Comparison of ENCODE assay signal across 9 cellular contexts in genomic region chr11:63537293-63538101, GRCh38. TPM values are rescaled to one million over a fixed set of nuclear protein-coding genes. Genes with fewer than 3 reads are reported as not detected.
DNase-seq lines count a peak whose midpoint lies in the region; ATAC-seq, FAIRE-seq and TF ChIP-seq lines count a peak whose summit lies in the region.
"Had no signal": no experiment of that assay in that cellular context is flagged by ENCODE, and none has a peak within 500 bp of the region (broad histone marks: within the 10 kb centered on the region; RNA-seq: fewer than 3 reads in every experiment).

No MANE protein-coding gene starts in this region.

- H3K9me3 ChIP-seq in CD4-positive, alpha-beta T cell (ENCODE audit: control insufficient read depth, low read length) = no peaks in the 10 kb centered on the region
- H3K9me3 ChIP-seq in breast epithelium (no peaks in the 10 kb centered on the region), HepG2 (ENCODE audit: low read length) (no peaks in the 10 kb centered on the region), stomach smooth muscle (ENCODE audit: control insufficient read depth in 2 of 2, low read length in 2 of 2) (no peaks in the 10 kb centered on the region)

- no peaks in the 10 kb centered on the region for H3K27me3 ChIP-seq in CD4-positive, alpha-beta T cell (ENCODE audit: control insufficient read depth, insufficient read depth, low read length)
- H3K27me3 ChIP-seq in breast epithelium (no peaks in the 10 kb centered on the region), HepG2 (ENCODE audit: control insufficient read depth in 1 of 2, insufficient read depth in 2 of 2, low read length in 2 of 2) (peaks cover 0 to 17% of the 10 kb centered on the region in 2 experiments; a peak in 2 of 5 replicates), stomach smooth muscle (ENCODE audit: control insufficient read depth in 1 of 2, insufficient read depth in 2 of 2, low read length in 2 of 2) (no peaks in the 10 kb centered on the region)

- H3K27ac Mint-ChIP-seq in CD4-positive, alpha-beta T cell = peak overlapping the region; percentile 98

- no peak for TF ChIP-seq CTCF in CD4-positive, alpha-beta T cell (IDR thresholded peaks at IDR 0.05)
- no peak for TF ChIP-seq CTCF in breast epithelium (IDR thresholded peaks at IDR 0.05)
- peak; percentile 23 for TF ChIP-seq CTCF in HepG2 (CRISPR knock-in tag; IDR thresholded peaks at IDR 0.05)

- intact Hi-C loops in CD4-positive, alpha-beta T cell (cut with DNase I, micrococcal nuclease) = loop anchor here in 1 of 2 experiments (1.0 to 10.0 kb wide), 2 partner anchors 16 to 97 kb away; no protein-coding TSS in a partner anchor
- intact Hi-C loops in breast epithelium (cut with DNase I; ENCODE audit: low total_unique reads) = loop anchor here (1.0 kb wide), 1 partner anchor 45 kb away; no protein-coding TSS in a partner anchor
- intact Hi-C loops in HepG2 (cut with micrococcal nuclease; ENCODE audit: unreplicated experiment) = no loop called here

- H3K4me1 Mint-ChIP-seq in CD4-positive, alpha-beta T cell (ENCODE audit: low read depth) = peaks cover 90% of the 10 kb centered on the region

- TF ChIP-seq POLR2A in breast epithelium (IDR thresholded peaks at IDR 0.05) = no peak
- no peak for TF ChIP-seq POLR2A in HepG2 (IDR thresholded peaks at IDR 0.05; ENCODE audit: insufficient read depth in 1 of 2, low read depth in 2 of 2, low read length in 2 of 2)

- no peak overlapping the region for H2AFZ ChIP-seq in HepG2 (ENCODE audit: low read length)

- no peaks in the 10 kb centered on the region for H3K36me3 ChIP-seq in breast epithelium
- H3K36me3 ChIP-seq in HepG2 (replicated peaks in 1 of 2; ENCODE audit: control insufficient read depth in 1 of 2, insufficient read depth in 2 of 2, low read length in 2 of 2) = no peaks in the 10 kb centered on the region
- H3K36me3 ChIP-seq in stomach smooth muscle (ENCODE audit: control insufficient read depth in 2 of 2, insufficient read depth in 2 of 2, low read length in 2 of 2) = no peaks in the 10 kb centered on the region

- POLR2A ChIA-PET in CD4-positive, alpha-beta T cell (lab: Charles Lee) = interaction anchor here (0.6 to 4.8 kb wide), 19 partner anchors 10 to 232 kb away, joined by 3 to 86 read pairs (median 8); partner anchors contain the start of genes ATL3, LGALS12 and PLAAT5
- POLR2A ChIA-PET in HepG2 (lab: Yijun Ruan, JAX) = no interaction called here

- no peaks in the 10 kb centered on the region for H3K27me3 Mint-ChIP-seq in CD4-positive, alpha-beta T cell

- H3K27ac ChIP-seq in CD4-positive, alpha-beta T cell (ENCODE audit: low read depth, low read length) = peak overlapping the region; percentile 82
- H3K27ac ChIP-seq in breast epithelium = peak overlapping the region; percentile 95
- no peak overlapping the region for H3K27ac ChIP-seq in HepG2 (ENCODE audit: extremely low read length, insufficient read depth, low read length)
- peak overlapping the region; percentile 97 for H3K27ac ChIP-seq in stomach smooth muscle (ENCODE audit: low read length)
- H3K27ac ChIP-seq: HL-60 had no signal

- in situ Hi-C loops in HepG2 (cut with HindIII; ENCODE audit: extremely low pct_ligation_motif_present, low pct_unique_long_range_greater_than_20kb) = no loop called here

- no peaks in the 10 kb centered on the region for H4K20me1 ChIP-seq in HepG2 (ENCODE audit: insufficient read depth, low read length)

- TF ChIP-seq RAD21 in HepG2 (CRISPR knock-in tag; IDR thresholded peaks at IDR 0.05) = no peak

- no peaks in the 10 kb centered on the region for H3K79me2 ChIP-seq in HepG2 (ENCODE audit: insufficient read depth, low read length)

- H3K9me3 Mint-ChIP-seq in CD4-positive, alpha-beta T cell = no peaks in the 10 kb centered on the region

- no TSS peak for BruUV-seq in HepG2 (replicated peaks; lab: Mats Ljungman, UMichigan)

- peaks cover 45% of the 10 kb centered on the region for H3K36me3 Mint-ChIP-seq in CD4-positive, alpha-beta T cell (ENCODE audit: low read depth)

- WGBS in HepG2 (ENCODE audit: low lambda C conversion rate) = 22% methylated on average over 8 of the region's 8 CpGs

- ATAC-seq in CD4-positive, alpha-beta T cell (ENCODE audit: poor library complexity) = peak; percentile 43
- peak; percentile 59 for ATAC-seq in HepG2

- peak overlapping the region; percentile 100 for H3K4me3 Mint-ChIP-seq in CD4-positive, alpha-beta T cell

- peaks cover 23 to 50% of the 10 kb centered on the region in 2 donors for H3K4me1 ChIP-seq in breast epithelium
- H3K4me1 ChIP-seq in HepG2 (ENCODE audit: insufficient read depth, low read length) = peaks cover 19% of the 10 kb centered on the region
- H3K4me1 ChIP-seq in stomach smooth muscle (ENCODE audit: control insufficient read depth, insufficient read depth, low read length) = peaks cover 35% of the 10 kb centered on the region

- H3K4me3 ChIP-seq in breast epithelium (peak overlapping the region; percentile 39 to 68 (median 54)), HepG2 (replicated peaks in 1 of 3; ENCODE audit: insufficient read depth in 1 of 3, low read depth in 2 of 3, low read length in 3 of 3) (peak overlapping the region in 1 of 3 experiments; percentile 47; a peak in 1 of 6 replicates), stomach smooth muscle (ENCODE audit: low read length in 2 of 2) (peak overlapping the region; percentile 79 to 81)

- H3K9ac ChIP-seq in HepG2 (ENCODE audit: insufficient read depth, low read depth, low read length) (no peak overlapping the region), stomach smooth muscle (ENCODE audit: low read length in 2 of 2) (peak overlapping the region; percentile 73 to 89)

- H3K4me2 ChIP-seq in HepG2 (ENCODE audit: low read depth, low read length) = peak overlapping the region; percentile 86

- FAIRE-seq in HepG2 (lab: Jason Lieb, UNC) = no peak

- no peak for TF ChIP-seq EP300 in HepG2 (IDR thresholded peaks at IDR 0.05; ENCODE audit: low read depth in 2 of 2, low read length in 2 of 2)
- TF ChIP-seq EP300 in HepG2 (CRISPR knock-in tag; IDR thresholded peaks at IDR 0.05; ENCODE audit: borderline replicate concordance) = no peak

- DNase-seq in CD4-positive, alpha-beta T cell = no peak
- peak; percentile 54 for DNase-seq in NCI-H2029 treated with DMSO at 0.1 percent for 48 hours (lab: John Stamatoyannopoulos, UW)
- DNase-seq in breast epithelium (ENCODE audit: low spot score in 2 of 2) = peak in 1 of 2 donors; percentile 67
- no peak for DNase-seq in HepG2 (ENCODE audit: low spot score)
- no peak for DNase-seq in NOMO-1 treated with dmso at 0.1 percent for 144 hours (lab: John Stamatoyannopoulos, UW; ENCODE audit: unreplicated experiment)
- DNase-seq in islet precursor cell = no peak
- no peak for DNase-seq in amniotic stem cell (lab: John Stamatoyannopoulos, UW)

- CTCF ChIA-PET in CD4-positive, alpha-beta T cell (lab: Charles Lee) = interaction anchor here (1.0 to 1.4 kb wide), 4 partner anchors 30 to 98 kb away, joined by 3 to 5 read pairs (median 4); no protein-coding TSS in a partner anchor
- CTCF ChIA-PET in HepG2 (lab: Yijun Ruan, JAX; ENCODE audit: low intra/inter-chr PET ratio, low total read pairs) = no interaction called here

RNA-seq across cellular contexts. Expression of gene PLAAT4, which starts 0.9 kb away (rescaled TPM):
- total RNA-seq in CD4-positive, alpha-beta T cell = 10 to 100 TPM; 80.4 to 82.4 TPM
- 10 to 100 TPM; 13.9 to 100.0 (median 95.3) TPM for total RNA-seq in breast epithelium
- total RNA-seq in HepG2 (2016; rRNA removed; fragmentation: Illumina TruSeq; extraction: Trizol) = 1.00 and 1.6 TPM in 2 replicates
- total RNA-seq in HepG2 (2016; cell fraction: cytosol; rRNA removed; fragmentation: Illumina TruSeq; extraction: Trizol; ENCODE audit: low read depth) = not detected in 2 replicates
- total RNA-seq in HepG2 (2016; cell fraction: insoluble cytoplasmic fraction; rRNA removed; fragmentation: Illumina TruSeq; extraction: Trizol) = 0.65 and 0.71 TPM in 2 replicates
- 0.45 and 0.74 TPM in 2 replicates for total RNA-seq in HepG2 (2016; cell fraction: membrane; rRNA removed; fragmentation: Illumina TruSeq; extraction: Trizol)
- total RNA-seq in HepG2 (2016; cell fraction: nucleus; rRNA removed; fragmentation: Illumina TruSeq; extraction: Trizol) = 0.62 and 0.91 TPM in 2 replicates
- 0.71 and 1.1 TPM in 2 replicates for polyA plus RNA-seq in HepG2 (2011; rRNA removed)
- polyA plus RNA-seq in HepG2 (2011; cell fraction: cytosol; rRNA removed) = 0.62 and 1.2 TPM in 2 replicates
- 0.38 TPM in 1 of 2 replicates, not detected in the other for polyA plus RNA-seq in HepG2 (2011; cell fraction: nucleus; rRNA removed)
- polyA plus RNA-seq in HepG2 (2012) = 0.74 and 1.4 TPM in 2 replicates
- 0.45 and 0.51 TPM in 2 replicates for polyA plus RNA-seq in HepG2 (2016; cell fraction: cytosol; fragmentation: Illumina TruSeq; extraction: Trizol; ENCODE audit: low read depth)
- polyA plus RNA-seq in HepG2 (2016; cell fraction: insoluble cytoplasmic fraction; fragmentation: Illumina TruSeq; extraction: Trizol; ENCODE audit: low read depth) = 0.67 and 1.4 TPM in 2 replicates
- polyA plus RNA-seq in HepG2 (2016; cell fraction: membrane; fragmentation: Illumina TruSeq; extraction: Trizol; ENCODE audit: low read depth) = 0.49 and 0.55 TPM in 2 replicates
- polyA plus RNA-seq in HepG2 (2016; cell fraction: nucleus; fragmentation: Illumina TruSeq; extraction: Trizol; ENCODE audit: insufficient read depth, low read depth) = not detected in 2 replicates
- polyA minus RNA-seq in HepG2 (2011; rRNA and poly(A)+ RNA removed; ENCODE audit: low replicate concordance) = 2.3 TPM in 1 of 2 replicates, not detected in the other
- not detected in 2 replicates for polyA minus RNA-seq in HepG2 (2011; cell fraction: cytosol; rRNA and poly(A)+ RNA removed)
- polyA minus RNA-seq in HepG2 (2011; cell fraction: nucleus; rRNA and poly(A)+ RNA removed) = not detected in 2 replicates

RNA-seq across cellular contexts. Expression of gene PLAAT2, which starts 25.7 kb away (rescaled TPM):
- under 1 TPM; 0.34 to 0.49 TPM for total RNA-seq in CD4-positive, alpha-beta T cell
- total RNA-seq in breast epithelium (1 to 10 TPM; 1.1 to 2.6 (median 2.0) TPM), HepG2 (2016; rRNA removed; fragmentation: Illumina TruSeq; extraction: Trizol) (0.29 TPM in 1 of 2 replicates, not detected in the other)
- total RNA-seq in HepG2 (2016; cell fraction: cytosol; rRNA removed; fragmentation: Illumina TruSeq; extraction: Trizol; ENCODE audit: low read depth) = not detected in 2 replicates
- total RNA-seq in HepG2 (2016; cell fraction: insoluble cytoplasmic fraction; rRNA removed; fragmentation: Illumina TruSeq; extraction: Trizol) = 0.26 and 0.28 TPM in 2 replicates
- total RNA-seq in HepG2 (2016; cell fraction: membrane; rRNA removed; fragmentation: Illumina TruSeq; extraction: Trizol) = 0.45 and 0.62 TPM in 2 replicates
- not detected in 2 replicates for total RNA-seq in HepG2 (2016; cell fraction: nucleus; rRNA removed; fragmentation: Illumina TruSeq; extraction: Trizol)
- polyA plus RNA-seq in HepG2 (2011; rRNA removed) = 0.09 and 0.22 TPM in 2 replicates
- 0.08 and 0.38 TPM in 2 replicates for polyA plus RNA-seq in HepG2 (2011; cell fraction: cytosol; rRNA removed)
- polyA plus RNA-seq in HepG2 (2011; cell fraction: nucleus; rRNA removed) = 0.64 TPM in 1 of 2 replicates, not detected in the other
- 0.23 and 0.49 TPM in 2 replicates for polyA plus RNA-seq in HepG2 (2012)
- polyA plus RNA-seq in HepG2 (2016; cell fraction: cytosol; fragmentation: Illumina TruSeq; extraction: Trizol; ENCODE audit: low read depth) = 0.25 and 0.33 TPM in 2 replicates
- not detected in 2 replicates for polyA plus RNA-seq in HepG2 (2016; cell fraction: insoluble cytoplasmic fraction; fragmentation: Illumina TruSeq; extraction: Trizol; ENCODE audit: low read depth)
- polyA plus RNA-seq in HepG2 (2016; cell fraction: membrane; fragmentation: Illumina TruSeq; extraction: Trizol; ENCODE audit: low read depth) = 0.41 TPM in 1 of 2 replicates, not detected in the other
- polyA plus RNA-seq in HepG2 (2016; cell fraction: nucleus; fragmentation: Illumina TruSeq; extraction: Trizol; ENCODE audit: insufficient read depth, low read depth) = not detected in 2 replicates
- 0.51 and 0.74 TPM in 2 replicates for polyA minus RNA-seq in HepG2 (2011; rRNA and poly(A)+ RNA removed; ENCODE audit: low replicate concordance)
- polyA minus RNA-seq in HepG2 (2011; cell fraction: cytosol; rRNA and poly(A)+ RNA removed) = not detected in 2 replicates
- not detected in 2 replicates for polyA minus RNA-seq in HepG2 (2011; cell fraction: nucleus; rRNA and poly(A)+ RNA removed)

RNA-seq across cellular contexts. Expression of gene LGALS12, which starts 31.6 kb away (rescaled TPM):
- not detected for total RNA-seq in CD4-positive, alpha-beta T cell
- total RNA-seq in breast epithelium (10 to 100 TPM in 2 of 3 donors, 1 to 10 TPM in 1; 6.6 to 82.6 (median 11.9) TPM), HepG2 (2016; rRNA removed; fragmentation: Illumina TruSeq; extraction: Trizol) (not detected in 2 replicates)
- total RNA-seq in HepG2 (2016; cell fraction: cytosol; rRNA removed; fragmentation: Illumina TruSeq; extraction: Trizol; ENCODE audit: low read depth) = not detected in 2 replicates
- not detected in 2 replicates for total RNA-seq in HepG2 (2016; cell fraction: insoluble cytoplasmic fraction; rRNA removed; fragmentation: Illumina TruSeq; extraction: Trizol)
- total RNA-seq in HepG2 (2016; cell fraction: membrane; rRNA removed; fragmentation: Illumina TruSeq; extraction: Trizol) = not detected in 2 replicates
- total RNA-seq in HepG2 (2016; cell fraction: nucleus; rRNA removed; fragmentation: Illumina TruSeq; extraction: Trizol) = not detected in 2 replicates
- polyA plus RNA-seq in HepG2 (2011; rRNA removed) = not detected in 2 replicates
- polyA plus RNA-seq in HepG2 (2011; cell fraction: cytosol; rRNA removed) = not detected in 2 replicates
- not detected in 2 replicates for polyA plus RNA-seq in HepG2 (2011; cell fraction: nucleus; rRNA removed)
- polyA plus RNA-seq in HepG2 (2012) = not detected in 2 replicates
- polyA plus RNA-seq in HepG2 (2016; cell fraction: cytosol; fragmentation: Illumina TruSeq; extraction: Trizol; ENCODE audit: low read depth) = not detected in 2 replicates
- polyA plus RNA-seq in HepG2 (2016; cell fraction: insoluble cytoplasmic fraction; fragmentation: Illumina TruSeq; extraction: Trizol; ENCODE audit: low read depth) = not detected in 2 replicates
- not detected in 2 replicates for polyA plus RNA-seq in HepG2 (2016; cell fraction: membrane; fragmentation: Illumina TruSeq; extraction: Trizol; ENCODE audit: low read depth)
- not detected in 2 replicates for polyA plus RNA-seq in HepG2 (2016; cell fraction: nucleus; fragmentation: Illumina TruSeq; extraction: Trizol; ENCODE audit: insufficient read depth, low read depth)
- 0.14 and 0.56 TPM in 2 replicates for polyA minus RNA-seq in HepG2 (2011; rRNA and poly(A)+ RNA removed; ENCODE audit: low replicate concordance)
- not detected in 2 replicates for polyA minus RNA-seq in HepG2 (2011; cell fraction: cytosol; rRNA and poly(A)+ RNA removed)
- polyA minus RNA-seq in HepG2 (2011; cell fraction: nucleus; rRNA and poly(A)+ RNA removed) = not detected in 2 replicates

RNA-seq across cellular contexts. Expression of gene PLAAT5, which starts 46.5 kb away (rescaled TPM):
- total RNA-seq in CD4-positive, alpha-beta T cell = under 1 TPM in 1 of 2 experiments, not detected in 1; 0.16 TPM
- 10 to 100 TPM in 2 of 3 donors, 1 to 10 TPM in 1; 9.8 to 61.9 (median 11.9) TPM for total RNA-seq in breast epithelium
- not detected in 2 replicates for total RNA-seq in HepG2 (2016; rRNA removed; fragmentation: Illumina TruSeq; extraction: Trizol)
- not detected in 2 replicates for total RNA-seq in HepG2 (2016; cell fraction: cytosol; rRNA removed; fragmentation: Illumina TruSeq; extraction: Trizol; ENCODE audit: low read depth)
- not detected in 2 replicates for total RNA-seq in HepG2 (2016; cell fraction: insoluble cytoplasmic fraction; rRNA removed; fragmentation: Illumina TruSeq; extraction: Trizol)
- total RNA-seq in HepG2 (2016; cell fraction: membrane; rRNA removed; fragmentation: Illumina TruSeq; extraction: Trizol) = not detected in 2 replicates
- not detected in 2 replicates for total RNA-seq in HepG2 (2016; cell fraction: nucleus; rRNA removed; fragmentation: Illumina TruSeq; extraction: Trizol)
- polyA plus RNA-seq in HepG2 (2011; rRNA removed) = not detected in 2 replicates
- polyA plus RNA-seq in HepG2 (2011; cell fraction: cytosol; rRNA removed) = not detected in 2 replicates
- polyA plus RNA-seq in HepG2 (2011; cell fraction: nucleus; rRNA removed) = not detected in 2 replicates
- polyA plus RNA-seq in HepG2 (2012) = not detected in 2 replicates
- not detected in 2 replicates for polyA plus RNA-seq in HepG2 (2016; cell fraction: cytosol; fragmentation: Illumina TruSeq; extraction: Trizol; ENCODE audit: low read depth)
- polyA plus RNA-seq in HepG2 (2016; cell fraction: insoluble cytoplasmic fraction; fragmentation: Illumina TruSeq; extraction: Trizol; ENCODE audit: low read depth) = not detected in 2 replicates
- not detected in 2 replicates for polyA plus RNA-seq in HepG2 (2016; cell fraction: membrane; fragmentation: Illumina TruSeq; extraction: Trizol; ENCODE audit: low read depth)
- not detected in 2 replicates for polyA plus RNA-seq in HepG2 (2016; cell fraction: nucleus; fragmentation: Illumina TruSeq; extraction: Trizol; ENCODE audit: insufficient read depth, low read depth)
- 0.23 TPM in 1 of 2 replicates, not detected in the other for polyA minus RNA-seq in HepG2 (2011; rRNA and poly(A)+ RNA removed; ENCODE audit: low replicate concordance)
- polyA minus RNA-seq in HepG2 (2011; cell fraction: cytosol; rRNA and poly(A)+ RNA removed) = not detected in 2 replicates
- polyA minus RNA-seq in HepG2 (2011; cell fraction: nucleus; rRNA and poly(A)+ RNA removed) = not detected in 2 replicates

Comparison
In these comparisons a context has a peak if more than half of its experiments do, and no peak if none do; other contexts are left out.
1. RNA of gene PLAAT4, which starts 0.9 kb away (total RNA-seq): 13.9 to 100.0 TPM in breast epithelium and 80.4 to 82.4 TPM in CD4-positive, alpha-beta T cell; 0.45 to 1.6 TPM in HepG2; every median in the first group is over 4 times any median in the second.
2. RNA of gene LGALS12, which starts 31.6 kb away (total RNA-seq): 6.6 to 82.6 TPM in breast epithelium; not detected in CD4-positive, alpha-beta T cell and not detected in HepG2; every median in the first group is over 4 times any median in the second.